ENCODE assay signal across 8 cellular contexts in the genomic region with DNA sequence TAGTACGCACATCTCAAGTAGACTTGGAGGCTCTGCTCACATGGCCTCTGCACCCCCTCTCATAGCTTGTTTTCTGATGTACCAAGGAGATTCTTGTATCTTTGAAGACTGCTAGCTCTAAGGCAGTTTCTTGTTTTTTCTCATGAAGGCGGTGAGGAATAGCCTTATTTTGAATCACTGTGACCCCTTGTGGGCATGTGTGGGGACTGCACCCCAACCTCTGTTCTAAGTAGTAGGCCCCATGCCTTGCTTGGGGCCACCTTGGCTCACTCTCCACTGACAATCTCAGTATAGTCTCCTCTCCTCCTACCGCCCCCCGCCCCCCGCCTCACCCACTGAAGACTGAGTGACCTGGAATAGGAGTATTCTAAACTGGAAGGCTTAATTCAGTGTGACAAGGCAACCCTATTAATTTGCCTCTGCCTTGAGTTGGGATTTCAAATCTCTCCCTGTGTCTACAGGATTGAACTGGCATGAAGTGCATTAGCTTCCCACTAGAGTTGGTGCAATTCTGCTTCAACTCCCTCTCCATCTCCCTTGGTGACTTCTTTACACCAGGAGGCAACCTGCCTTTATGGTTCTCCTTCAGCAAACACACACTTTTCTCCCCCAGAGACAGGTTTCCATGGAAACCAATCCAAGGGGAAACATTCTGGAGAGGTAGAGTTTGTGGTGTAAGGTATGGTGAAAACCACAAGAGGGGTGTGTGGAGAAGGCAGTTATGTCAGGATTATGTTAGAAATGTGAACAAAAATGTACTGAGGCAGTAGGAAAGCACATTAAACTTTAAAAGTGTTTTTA.
A peak's percentile ranks its signal among the peaks of the same experiment; 100 is the strongest.
DNase-seq lines count a peak whose midpoint lies in the region; ATAC-seq, FAIRE-seq and TF ChIP-seq lines count a peak whose summit lies in the region.

No MANE protein-coding gene starts in this region.

- no peaks in the 10 kb centered on the region for H3K4me1 ChIP-seq in HAP-1
- no peaks in the 10 kb centered on the region for H3K4me1 ChIP-seq in endothelial cell of umbilical vein (ENCODE audit: control insufficient read depth, extremely low read depth, insufficient read depth, low read length)

- H3K4me3 ChIP-seq in HAP-1 (no peak overlapping the region), endothelial cell of umbilical vein (replicated peaks in 1 of 3; ENCODE audit: insufficient read depth in 1 of 3, low read depth in 1 of 3, low read length in 3 of 3) (no peak overlapping the region)

- H3K4me3 Mint-ChIP-seq in activated CD4-positive, alpha-beta memory T cell treated with anti-CD3 and anti-CD28 coated beads for 36 hours = no peak overlapping the region

- peaks cover 5% of the 10 kb centered on the region for H3K36me3 Mint-ChIP-seq in activated CD4-positive, alpha-beta memory T cell treated with anti-CD3 and anti-CD28 coated beads for 36 hours

- peaks cover 2% of the 10 kb centered on the region for H3K27me3 Mint-ChIP-seq in activated CD4-positive, alpha-beta memory T cell treated with anti-CD3 and anti-CD28 coated beads for 36 hours

- H3K79me2 ChIP-seq in endothelial cell of umbilical vein (ENCODE audit: control insufficient read depth, insufficient read depth, low read length) = no peaks in the 10 kb centered on the region

- H3K9ac ChIP-seq in endothelial cell of umbilical vein (replicated peaks; ENCODE audit: extremely low read depth, insufficient read depth, low read length) = no peak overlapping the region

- no peak overlapping the region for H3K27ac Mint-ChIP-seq in activated CD4-positive, alpha-beta memory T cell treated with anti-CD3 and anti-CD28 coated beads for 36 hours

- no peak overlapping the region for H3K27ac ChIP-seq in endothelial cell of umbilical vein (ENCODE audit: insufficient read depth, low read depth, low read length)

- CTCF ChIA-PET in activated CD4-positive, alpha-beta memory T cell treated with anti-CD3 and anti-CD28 coated beads for 36 hours (lab: Charles Lee) = interaction anchor here (0.6 to 2.0 kb wide), 30 partner anchors 10 to 819 kb away, joined by 3 to 12 read pairs (median 4); a partner anchor contains a TSS
- CTCF ChIA-PET in endothelial cell of umbilical vein (lab: Charles Lee) = interaction anchor here (0.5 to 2.9 kb wide), 52 partner anchors 13 to 721 kb away, joined by 3 to 67 read pairs (median 4); a partner anchor contains a TSS

- no peak overlapping the region for H3K4me2 ChIP-seq in endothelial cell of umbilical vein (ENCODE audit: insufficient read depth, low read length)

- DNase-seq in D341Med (ENCODE audit: low spot score) (peak; percentile 82), HAP-1 (ENCODE audit: low spot score in 2 of 2) (peak; percentile 46 to 79), NCI-H2227 treated with DMSO at 0.1 percent for 48 hours (lab: John Stamatoyannopoulos, UW) (peak; percentile 2), endothelial cell of umbilical vein (ENCODE audit: low read depth, low spot score) (peak; percentile 74), mucosa of gallbladder (ENCODE audit: low spot score) (peak; percentile 46)
- DNase-seq in activated CD4-positive, alpha-beta memory T cell treated with anti-CD3 and anti-CD28 coated beads for 36 hours = peak; percentile 77
- DNase-seq in stimulated activated CD8-positive, alpha-beta memory T cell treated with anti-CD3 and anti-CD28 coated beads, Interleukin-7, amount 100 ng/mL, for 4 hours (ENCODE audit: low read depth in 2 of 2) = peak; percentile 20 to 30

- H3K9me3 Mint-ChIP-seq in activated CD4-positive, alpha-beta memory T cell treated with anti-CD3 and anti-CD28 coated beads for 36 hours = peaks cover 26% of the 10 kb centered on the region

- dilution Hi-C loops in endothelial cell of umbilical vein (cut with MboI; ENCODE audit: extremely low pct_ligation_motif_present, low sequenced_read_pairs) = no loop called here

- peaks cover 13% of the 10 kb centered on the region for H3K4me1 Mint-ChIP-seq in activated CD4-positive, alpha-beta memory T cell treated with anti-CD3 and anti-CD28 coated beads for 36 hours (ENCODE audit: low read depth)

- TF ChIP-seq POLR2A in endothelial cell of umbilical vein (IDR thresholded peaks at IDR 0.05; ENCODE audit: low read depth, low read length) = no peak
- TF ChIP-seq POLR2A in GM18505 (IDR thresholded peaks at IDR 0.05; ENCODE audit: borderline replicate concordance, extremely low read depth, insufficient read depth, insufficient read length) = no peak

- no peak for ATAC-seq in GM18505 (IDR thresholded peaks at IDR 0.05; ENCODE audit: unreplicated experiment)

- H4K20me1 ChIP-seq in endothelial cell of umbilical vein (replicated peaks; ENCODE audit: control insufficient read depth, extremely low read depth, insufficient read depth, low read length) = no peaks in the 10 kb centered on the region

- POLR2A ChIA-PET in activated CD4-positive, alpha-beta memory T cell treated with anti-CD3 and anti-CD28 coated beads for 36 hours (lab: Charles Lee) = no interaction called here
- POLR2A ChIA-PET in endothelial cell of umbilical vein (lab: Charles Lee) = no interaction called here

- no peaks in the 10 kb centered on the region for H3K9me1 ChIP-seq in endothelial cell of umbilical vein (replicated peaks; ENCODE audit: control insufficient read depth, extremely low read depth, insufficient read depth, low read length)

- FAIRE-seq in endothelial cell of umbilical vein (lab: Jason Lieb, UNC) = peak; percentile 81

- no peaks in the 10 kb centered on the region for H3K27me3 ChIP-seq in HAP-1 (ENCODE audit: low read depth)
- H3K27me3 ChIP-seq in endothelial cell of umbilical vein (ENCODE audit: control insufficient read depth in 2 of 2, insufficient read depth in 2 of 2, low read length in 2 of 2) = peaks cover under 1 to 3% of the 10 kb centered on the region in 2 experiments

- no peaks in the 10 kb centered on the region for H3K36me3 ChIP-seq in HAP-1 (replicated peaks)
- no peaks in the 10 kb centered on the region for H3K36me3 ChIP-seq in endothelial cell of umbilical vein (ENCODE audit: control insufficient read depth in 2 of 2, extremely low read depth in 1 of 2, insufficient read depth in 2 of 2, low read length in 2 of 2)

- intact Hi-C loops in activated CD4-positive, alpha-beta memory T cell treated with anti-CD3 and anti-CD28 coated beads for 36 hours (cut with micrococcal nuclease) = loop anchor here (1.0 to 5.0 kb wide), 3 partner anchors 54 to 469 kb away; no protein-coding TSS in a partner anchor
- intact Hi-C loops in endothelial cell of umbilical vein (cut with micrococcal nuclease) = loop anchor here (1.0 kb wide), 3 partner anchors 49 to 156 kb away; no protein-coding TSS in a partner anchor

- no TSS peak for BruUV-seq in endothelial cell of umbilical vein (replicated peaks; lab: Mats Ljungman, UMichigan)

- no peak overlapping the region for H2AFZ ChIP-seq in endothelial cell of umbilical vein (ENCODE audit: low read depth, low read length)

- TF ChIP-seq CTCF in endothelial cell of umbilical vein (IDR thresholded peaks at IDR 0.05; ENCODE audit: extremely low read depth in 1 of 2, insufficient read depth in 1 of 2, low read depth in 1 of 2, low read length in 2 of 2) = peak; percentile 72 to 80

- in situ Hi-C loops in HAP-1 (cut with MboI; ENCODE audit: low sequenced_read_pairs) = no loop called here

- H3K9me3 ChIP-seq in HAP-1 = no peaks in the 10 kb centered on the region; the same call in 1 of the 2 replicates
- no peaks in the 10 kb centered on the region for H3K9me3 ChIP-seq in endothelial cell of umbilical vein (replicated peaks; ENCODE audit: control insufficient read depth, insufficient read depth, low read length)

TF ChIP-seq in endothelial cell of umbilical vein, 7 proteins besides CTCF, POLR2A, EP300 and RAD21:
- TF ChIP-seq MYC (IDR thresholded peaks at IDR 0.05; ENCODE audit: low read depth, low read length) = no peak

Comparison
In these comparisons a context has a peak if more than half of its experiments do, and no peak if none do; other contexts are left out.
1. DNase-seq: peak in every context shown above with its lines; median percentile 82 in D341Med; 77 in activated CD4-positive, alpha-beta memory T cell treated with anti-CD3 and anti-CD28 coated beads for 36 hours; 74 in endothelial cell of umbilical vein; 62 in HAP-1; 46 in mucosa of gallbladder; 25 in stimulated activated CD8-positive, alpha-beta memory T cell treated with anti-CD3 and anti-CD28 coated beads, Interleukin-7, amount 100 ng/mL, for 4 hours; 2 in NCI-H2227 treated with DMSO at 0.1 percent for 48 hours.